ENCODE assay signal across 8 cellular contexts in the genomic region with DNA sequence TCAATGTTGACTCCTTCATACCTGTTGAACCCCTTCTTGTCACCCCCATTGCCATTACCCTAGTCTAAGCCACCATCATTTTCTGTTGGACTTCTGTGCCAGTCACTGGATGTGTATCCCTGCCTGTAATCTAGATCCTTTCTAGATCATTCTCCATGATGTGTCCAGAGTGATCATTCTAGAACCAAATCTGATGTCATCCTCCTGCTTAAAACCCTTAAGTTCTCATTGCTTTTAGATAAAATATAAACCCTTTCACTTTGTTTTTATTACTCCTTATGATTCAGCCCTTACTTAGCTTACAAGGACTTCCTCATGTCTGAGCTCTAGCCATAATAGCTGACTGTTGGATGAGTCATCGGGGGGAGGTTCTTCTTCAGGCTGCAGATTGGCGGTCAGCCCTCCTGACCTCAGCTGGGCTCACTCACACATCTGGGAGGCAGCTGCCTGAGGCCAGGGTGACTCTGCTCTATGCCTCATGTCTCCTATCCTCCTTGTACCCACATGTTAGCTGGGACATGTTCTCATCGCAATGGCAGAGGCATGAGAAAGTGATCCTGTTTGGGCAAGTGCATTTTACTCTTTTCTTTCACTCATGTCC.
DNase-seq lines count a peak whose midpoint lies in the region; ATAC-seq, FAIRE-seq and TF ChIP-seq lines count a peak whose summit lies in the region.

No MANE protein-coding gene starts in this region.

- DNase-seq in BE2C (peak; percentile 24), KG1 (lab: John Stamatoyannopoulos, UW) (peak; percentile 19), GM12878 (ENCODE audit: low read depth, low spot score) (no peak), kidney epithelial cell (ENCODE audit: low read depth) (peak; percentile 99), NCI-H187 treated with DMSO at 0.1 percent for 48 hours (lab: John Stamatoyannopoulos, UW) (no peak)

- BruUV-seq in GM12878 (replicated peaks; lab: Mats Ljungman, UMichigan) = no TSS peak

- no peak for TF ChIP-seq EP300 in GM12878 (IDR thresholded peaks at IDR 0.05; ENCODE audit: borderline replicate concordance in 1 of 2, control insufficient read depth in 1 of 2, low read depth in 2 of 2, low read length in 2 of 2)

- TF ChIP-seq CTCF in BE2C (IDR thresholded peaks at IDR 0.05; ENCODE audit: low read depth, low read length) (no peak), GM12878 (IDR thresholded peaks at IDR 0.05 in 2 of 3, conservative IDR thresholded peaks at IDR 0.05 in 1 of 3; ENCODE audit: control insufficient read depth in 2 of 3, extremely low read depth in 1 of 3, insufficient read depth in 1 of 3, low read depth in 3 of 3, low read length in 3 of 3) (no peak), kidney epithelial cell (IDR thresholded peaks at IDR 0.05; ENCODE audit: insufficient read depth, low read length, poor library complexity, severe bottlenecking) (no peak)

- H3K4me1 ChIP-seq in BE2C (no peaks in the 10 kb centered on the region), GM12878 (ENCODE audit: control insufficient read depth, insufficient read depth, low read length) (no peaks in the 10 kb centered on the region), urinary bladder (ENCODE audit: insufficient read depth) (peaks cover 4% of the 10 kb centered on the region)

- intact Hi-C loops in GM12878 (cut with micrococcal nuclease; ENCODE audit: unreplicated experiment) = no loop called here

- H3K79me2 ChIP-seq in GM12878 (ENCODE audit: control insufficient read depth, insufficient read depth, low read length) = no peaks in the 10 kb centered on the region

- no peak overlapping the region for H2AFZ ChIP-seq in GM12878 (ENCODE audit: control insufficient read depth, low read depth, low read length)

- SMC1A ChIA-PET in GM12878 (lab: Charles Lee; ENCODE audit: uncharacterized antibody, unreplicated experiment) = interaction anchor here (2.2 kb wide), 1 partner anchor 330 kb away, joined by 7 read pairs; no protein-coding TSS in a partner anchor

- no peaks in the 10 kb centered on the region for H3K9me3 ChIP-seq in BE2C
- no peaks in the 10 kb centered on the region for H3K9me3 ChIP-seq in GM12878 (replicated peaks; ENCODE audit: control insufficient read depth, insufficient read depth, low read length)

- H3K27me3 ChIP-seq in BE2C = no peaks in the 10 kb centered on the region
- no peaks in the 10 kb centered on the region; a peak in 2 of 4 replicates for H3K27me3 ChIP-seq in GM12878 (replicated peaks in 1 of 2; ENCODE audit: control insufficient read depth in 2 of 2, insufficient read depth in 2 of 2, low read length in 1 of 2)
- H3K27me3 ChIP-seq in kidney epithelial cell (ENCODE audit: control insufficient read depth, insufficient read depth, low read length) = no peaks in the 10 kb centered on the region

- no peak overlapping the region for H3K9ac ChIP-seq in GM12878 (ENCODE audit: control insufficient read depth, insufficient read depth, low read length)

- no peak for TF ChIP-seq RAD21 in GM12878 (IDR thresholded peaks at IDR 0.05; ENCODE audit: insufficient read depth, low read depth, low read length)

- no peaks in the 10 kb centered on the region for H3K36me3 ChIP-seq in BE2C
- no peaks in the 10 kb centered on the region for H3K36me3 ChIP-seq in GM12878 (ENCODE audit: control insufficient read depth in 2 of 2, insufficient read depth in 2 of 2, low read length in 1 of 2)
- no peaks in the 10 kb centered on the region for H3K36me3 ChIP-seq in kidney epithelial cell (ENCODE audit: control insufficient read depth, insufficient read depth, low read length)
- no peaks in the 10 kb centered on the region for H3K36me3 ChIP-seq in urinary bladder (ENCODE audit: insufficient read depth)

- POLR2A ChIA-PET in GM12878 (lab: Charles Lee) = no interaction called here

- no peak for FAIRE-seq in GM12878 (lab: Jason Lieb, UNC)

- CTCF ChIA-PET in GM12878 (lab: Yijun Ruan, JAX) = no interaction called here

- in situ Hi-C loops in GM12878 (cut with MboI) = no loop called here

- RAD21 ChIA-PET in GM12878 (lab: Charles Lee; ENCODE audit: unreplicated experiment) = no interaction called here

- peak; percentile 71 for ATAC-seq in GM12878
- no peak for ATAC-seq in HG03460 (IDR thresholded peaks at IDR 0.05; ENCODE audit: unreplicated experiment)
- ATAC-seq in GM19467 (IDR thresholded peaks at IDR 0.05; ENCODE audit: unreplicated experiment) = no peak

- H3K4me3 ChIP-seq in BE2C (ENCODE audit: low read depth, low read length) (no peak overlapping the region), GM12878 (no peak overlapping the region), kidney epithelial cell (ENCODE audit: low read depth, low read length) (no peak overlapping the region), urinary bladder (ENCODE audit: low read depth, low read length) (no peak overlapping the region)

- TF ChIP-seq POLR2A in GM12878 (IDR thresholded peaks at IDR 0.05; ENCODE audit: low read depth, low read length) = no peak

- 76% methylated on average over 3 of the region's 3 CpGs for WGBS in GM12878 (ENCODE audit: insufficient coverage, insufficient replicate concordance, low lambda C conversion rate, missing lambda C conversion rate)
- WGBS in urinary bladder = 69% methylated on average over 3 of the region's 3 CpGs

- H3K27ac ChIP-seq in GM12878 (ENCODE audit: control insufficient read depth, insufficient read depth) = no peak overlapping the region
- peak overlapping the region; percentile 25 for H3K27ac ChIP-seq in urinary bladder (ENCODE audit: low read depth)

- no peak overlapping the region for H3K4me2 ChIP-seq in GM12878 (ENCODE audit: control insufficient read depth, insufficient read depth)

- no peaks in the 10 kb centered on the region for H4K20me1 ChIP-seq in GM12878 (ENCODE audit: control insufficient read depth, insufficient read depth)

TF ChIP-seq in GM12878, 131 proteins besides CTCF, POLR2A, EP300 and RAD21:
- no peak for TF ChIP-seq BCL11A (IDR thresholded peaks at IDR 0.05; ENCODE audit: low read depth, low read length)
- TF ChIP-seq SPI1 (IDR thresholded peaks at IDR 0.05; ENCODE audit: borderline replicate concordance, insufficient read depth, low read depth, low read length) = peak; percentile 6; the same call in 1 of the 2 replicates

Comparison
In these comparisons a context has a peak if more than half of its experiments do, and no peak if none do; other contexts are left out.
1. DNase-seq: peak in BE2C (single experiment), KG1 (single experiment) and kidney epithelial cell (single experiment); none in GM12878 (single experiment) and NCI-H187 treated with DMSO at 0.1 percent for 48 hours (single experiment).